In genomic region chr9:79763861-79764260, GRCh38 we compare ENCODE assay signal across 1 cellular context.
TF ChIP-seq lines count a peak whose summit lies in the region.

No MANE protein-coding gene starts in this region.

TF ChIP-seq in IMR-90, 13 proteins besides CTCF, POLR2A, EP300 and RAD21 (continued from another document):
- TF ChIP-seq ELK1 (IDR thresholded peaks at IDR 0.05; ENCODE audit: borderline replicate concordance, low read depth, low read length) (no peak), FOS (IDR thresholded peaks at IDR 0.05; ENCODE audit: low read depth, low read length) (no peak), CEBPB (IDR thresholded peaks at IDR 0.05; ENCODE audit: low read depth, low read length) (no peak), MAFK (IDR thresholded peaks at IDR 0.05; ENCODE audit: low read depth, low read length) (no peak), NFE2L2 (IDR thresholded peaks at IDR 0.05; ENCODE audit: low read depth, low read length) (no peak), RFX5 (IDR thresholded peaks at IDR 0.05; ENCODE audit: low read depth, low read length) (no peak), MAZ (IDR thresholded peaks at IDR 0.05; ENCODE audit: borderline replicate concordance, low read depth, low read length) (no peak), SMC3 (IDR thresholded peaks at IDR 0.05; ENCODE audit: low read depth, low read length) (no peak)
